1 cellular context compared by ENCODE assay signal in genomic region chr6:167293590-167294091, GRCh38.
TF ChIP-seq lines count a peak whose summit lies in the region.

No MANE protein-coding gene starts in this region.

TF ChIP-seq in HepG2, 621 proteins besides CTCF, POLR2A, EP300 and RAD21 (continued from another document):
- TF ChIP-seq SKIL (CRISPR knock-in tag; IDR thresholded peaks at IDR 0.05; ENCODE audit: borderline replicate concordance) = no peak
- peak; percentile 77; the same call in 1 of the 2 replicates for TF ChIP-seq ZNF709 (CRISPR knock-in tag; IDR thresholded peaks at IDR 0.05)
- TF ChIP-seq SALL1 (CRISPR knock-in tag; IDR thresholded peaks at IDR 0.05) = peak; percentile 39; the same call in 1 of the 2 replicates
- TF ChIP-seq ETV5 (CRISPR knock-in tag; IDR thresholded peaks at IDR 0.05; ENCODE audit: borderline replicate concordance) = peak; percentile 12; the same call in 1 of the 2 replicates
- no peak for TF ChIP-seq JUND (CRISPR knock-in tag; IDR thresholded peaks at IDR 0.05)
- TF ChIP-seq ZC3H4 (CRISPR knock-in tag; IDR thresholded peaks at IDR 0.05; ENCODE audit: borderline replicate concordance) = no peak
- TF ChIP-seq ZNF563 (CRISPR knock-in tag; IDR thresholded peaks at IDR 0.05) = 0 out of 2 replicates have a peak, but pooled peaks have one; percentile 55
- 0 out of 2 replicates have a peak, but pooled peaks have one; percentile 16 for TF ChIP-seq HIC2 (CRISPR knock-in tag; IDR thresholded peaks at IDR 0.05; ENCODE audit: low read depth)
- 0 out of 2 replicates have a peak, but pooled peaks have one; percentile 58 for TF ChIP-seq HNF1B (CRISPR knock-in tag; IDR thresholded peaks at IDR 0.05)
- 0 out of 2 replicates have a peak, but pooled peaks have one; percentile 12 for TF ChIP-seq KAT7 (CRISPR knock-in tag; IDR thresholded peaks at IDR 0.05; ENCODE audit: borderline replicate concordance)
- no peak for TF ChIP-seq BHLHE40 (IDR thresholded peaks at IDR 0.05; ENCODE audit: low read length)
- TF ChIP-seq ZBTB4 (CRISPR knock-in tag; IDR thresholded peaks at IDR 0.05; ENCODE audit: borderline replicate concordance) = no peak
- no peak for TF ChIP-seq KMT2B (CRISPR knock-in tag; IDR thresholded peaks at IDR 0.05)
- 0 out of 2 replicates have a peak, but pooled peaks have one; percentile 46 for TF ChIP-seq ZNF446 (CRISPR knock-in tag; IDR thresholded peaks at IDR 0.05)
- TF ChIP-seq ZBTB33 (CRISPR knock-in tag; IDR thresholded peaks at IDR 0.05) = peak; percentile 99
- no peak for TF ChIP-seq ZNF564 (CRISPR knock-in tag; IDR thresholded peaks at IDR 0.05)
- TF ChIP-seq ZNF607 (CRISPR knock-in tag; IDR thresholded peaks at IDR 0.05; ENCODE audit: borderline replicate concordance) = peak; percentile 56; the same call in 1 of the 2 replicates
- TF ChIP-seq NFIB (CRISPR knock-in tag; IDR thresholded peaks at IDR 0.05; ENCODE audit: borderline replicate concordance) = peak; percentile 83; the same call in 1 of the 2 replicates
- no peak for TF ChIP-seq ARNT (IDR thresholded peaks at IDR 0.05)
- 0 out of 2 replicates have a peak, but pooled peaks have one; percentile 27 for TF ChIP-seq ZNF614 (CRISPR knock-in tag; IDR thresholded peaks at IDR 0.05; ENCODE audit: borderline replicate concordance)
- TF ChIP-seq, protein P1, sequence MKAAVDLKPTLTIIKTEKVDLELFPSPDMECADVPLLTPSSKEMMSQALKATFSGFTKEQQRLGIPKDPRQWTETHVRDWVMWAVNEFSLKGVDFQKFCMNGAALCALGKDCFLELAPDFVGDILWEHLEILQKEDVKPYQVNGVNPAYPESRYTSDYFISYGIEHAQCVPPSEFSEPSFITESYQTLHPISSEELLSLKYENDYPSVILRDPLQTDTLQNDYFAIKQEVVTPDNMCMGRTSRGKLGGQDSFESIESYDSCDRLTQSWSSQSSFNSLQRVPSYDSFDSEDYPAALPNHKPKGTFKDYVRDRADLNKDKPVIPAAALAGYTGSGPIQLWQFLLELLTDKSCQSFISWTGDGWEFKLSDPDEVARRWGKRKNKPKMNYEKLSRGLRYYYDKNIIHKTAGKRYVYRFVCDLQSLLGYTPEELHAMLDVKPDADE (CRISPR knock-in tag; IDR thresholded peaks at IDR 0.05) = no peak
- TF ChIP-seq HES4 (CRISPR knock-in tag; IDR thresholded peaks at IDR 0.05; ENCODE audit: borderline replicate concordance) = peak; percentile 67; the same call in 1 of the 2 replicates
- peak; percentile 18; the same call in 1 of the 2 replicates for TF ChIP-seq HNF4A (CRISPR knock-in tag; IDR thresholded peaks at IDR 0.05)
- no peak for TF ChIP-seq KLF12 (CRISPR knock-in tag; IDR thresholded peaks at IDR 0.05; ENCODE audit: borderline replicate concordance)
